1 cellular context compared by ENCODE assay signal in genomic region chr22:41491379-41492100, GRCh38.
TF ChIP-seq lines count a peak whose summit lies in the region.

No MANE protein-coding gene starts in this region.

TF ChIP-seq in HEK293, 187 proteins besides CTCF, POLR2A, EP300 and RAD21 (continued from another document):
- TF ChIP-seq ZNF518A (tag by site-specific recombination; conservative IDR thresholded peaks at IDR 0.05; ENCODE audit: low read depth), result no peak
